Comparison of ENCODE assay signal across 17 cellular contexts in the genomic region with DNA sequence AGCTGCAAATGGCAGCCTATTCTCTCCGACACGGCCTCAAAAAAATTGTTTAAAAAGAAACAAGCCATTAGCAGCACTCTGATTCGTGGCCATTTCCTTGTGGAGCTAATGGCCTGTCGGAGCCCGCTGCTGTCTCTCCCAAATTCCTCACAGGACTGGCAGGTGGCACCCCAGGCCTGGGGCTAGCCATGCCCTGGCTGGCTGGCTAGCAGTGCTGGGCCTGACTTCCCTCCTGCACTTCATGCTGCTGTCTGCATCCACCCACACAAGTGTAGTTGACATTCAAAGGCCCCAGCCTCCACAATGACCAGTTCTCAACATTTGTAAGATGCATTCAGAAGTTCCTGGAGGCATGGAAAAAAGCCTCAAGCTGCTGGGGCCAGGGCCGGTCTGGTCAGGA.
DNase-seq lines count a peak whose midpoint lies in the region; ATAC-seq and TF ChIP-seq lines count a peak whose summit lies in the region.
"Had no signal": no experiment of that assay in that cellular context is flagged by ENCODE, and none has a peak within 500 bp of the region (broad histone marks: within the 10 kb centered on the region; RNA-seq: fewer than 3 reads in every experiment).

No MANE protein-coding gene starts in this region.

- H3K9me3 ChIP-seq in breast epithelium (no peaks in the 10 kb centered on the region), transverse colon (no peaks in the 10 kb centered on the region)
- H3K9me3 ChIP-seq: BLaER1 treated with 17β-estradiol and CSF1 and Interleukin-3, amounts not matched to agents 10 nM and 100 nM; spleen had no signal

- TF ChIP-seq EP300 in transverse colon (IDR thresholded peaks at IDR 0.05; ENCODE audit: low read depth) = no peak

- H3K27ac ChIP-seq in breast epithelium (peak overlapping the region; percentile 18 to 52), transverse colon (peak overlapping the region in 3 of 4 donors; percentile 67 to 79 (median 70))
- H3K27ac ChIP-seq: BLaER1 treated with 17β-estradiol and CSF1 and Interleukin-3, amounts not matched to agents 10 nM and 100 nM; coronary artery; spleen had no signal

- in situ Hi-C loops in transverse colon (cut with MboI; ENCODE audit: low pct_ligation_motif_present in 1 of 4, low pct_unique_long_range_greater_than_20kb in 1 of 4, low sequenced_read_pairs in 3 of 4) = no loop called here

- intact Hi-C loops in Right ventricle myocardium inferior (cut with DNase I) (loop anchor here (2.0 to 10.0 kb wide), 2 partner anchors 61 to 247 kb away; a partner anchor contains a TSS), cardiac septum (cut with DNase I) (loop anchor here (5.0 to 10.0 kb wide), 2 partner anchors 46 to 173 kb away; no protein-coding TSS in a partner anchor), breast epithelium (cut with DNase I; ENCODE audit: low total_unique reads) (no loop called here), transverse colon (cut with DNase I; ENCODE audit: low total_unique reads) (no loop called here), natural killer cell (cut with micrococcal nuclease) (no loop called here)

- H3K4me3 Mint-ChIP-seq in natural killer cell = no peak overlapping the region
- H3K4me3 Mint-ChIP-seq: stimulated activated naive B cell treated with anti-CD40 and anti-IgM and Interleukin-4, amounts not matched to agents 10 μg/mL and 1 μg/mL and 100 μg/mL, for 72 hours had no signal

- no peaks in the 10 kb centered on the region for H3K4me1 Mint-ChIP-seq in natural killer cell
- H3K4me1 Mint-ChIP-seq: stimulated activated naive B cell treated with anti-CD40 and anti-IgM and Interleukin-4, amounts not matched to agents 10 μg/mL and 1 μg/mL and 100 μg/mL, for 72 hours had no signal

- H3K9me3 Mint-ChIP-seq in natural killer cell = no peaks in the 10 kb centered on the region
- H3K9me3 Mint-ChIP-seq: stimulated activated naive B cell treated with anti-CD40 and anti-IgM and Interleukin-4, amounts not matched to agents 10 μg/mL and 1 μg/mL and 100 μg/mL, for 72 hours had no signal

- no peaks in the 10 kb centered on the region for H3K36me3 Mint-ChIP-seq in natural killer cell
- H3K36me3 Mint-ChIP-seq: stimulated activated naive B cell treated with anti-CD40 and anti-IgM and Interleukin-4, amounts not matched to agents 10 μg/mL and 1 μg/mL and 100 μg/mL, for 72 hours had no signal

- H3K36me3 ChIP-seq in breast epithelium (no peaks in the 10 kb centered on the region), transverse colon (no peaks in the 10 kb centered on the region)

- no peaks in the 10 kb centered on the region for H3K27me3 ChIP-seq in breast epithelium
- no peaks in the 10 kb centered on the region for H3K27me3 ChIP-seq in transverse colon
- H3K27me3 ChIP-seq: BLaER1 treated with 17β-estradiol and CSF1 and Interleukin-3, amounts not matched to agents 10 nM and 100 nM; spleen had no signal

- peak; percentile 64 for ATAC-seq in Right ventricle myocardium inferior
- ATAC-seq in natural killer cell = no peak
- no peak for ATAC-seq in HG02938 (IDR thresholded peaks at IDR 0.05; ENCODE audit: unreplicated experiment)

- H3K27ac Mint-ChIP-seq in natural killer cell = no peak overlapping the region
- H3K27ac Mint-ChIP-seq: stimulated activated naive B cell treated with anti-CD40 and anti-IgM and Interleukin-4, amounts not matched to agents 10 μg/mL and 1 μg/mL and 100 μg/mL, for 72 hours had no signal

- whole genome bisulfite sequencing in transverse colon (ENCODE audit: low coverage in 1 of 2), 2 donors = 80 to 84% methylated on average over 1 to 6 of the region's 6 CpGs

- no peak for TF ChIP-seq CTCF in breast epithelium (IDR thresholded peaks at IDR 0.05)
- TF ChIP-seq CTCF in transverse colon (IDR thresholded peaks at IDR 0.05) = no peak
- TF ChIP-seq CTCF in natural killer cell (IDR thresholded peaks at IDR 0.05) = no peak

- DNase-seq in Right ventricle myocardium inferior (ENCODE audit: missing footprints) = no peak
- DNase-seq in cardiac septum (ENCODE audit: low spot score) = no peak
- DNase-seq in breast epithelium (ENCODE audit: low spot score in 2 of 2) = peak; percentile 53 to 56
- peak; percentile 31 for DNase-seq in kidney tubule cell (ENCODE audit: low spot score)
- no peak for DNase-seq in transverse colon
- DNase-seq in activated CD4-positive, alpha-beta T cell treated with anti-CD3 and anti-CD28 coated beads for 48 hours = no peak
- DNase-seq in natural killer cell = no peak
- DNase-seq: activated CD4-positive, alpha-beta T cell treated with anti-CD3 and anti-CD28 coated beads for 1 hour; DMS79 treated with DMSO at 0.1 percent for 48 hours; NCI-H1436; NCI-H226; spleen; stimulated activated naive B cell treated with anti-CD40 and anti-IgM and Interleukin-4, amounts not matched to agents 10 μg/mL and 1 μg/mL and 100 μg/mL, for 72 hours; T-helper 2 cell had no signal

- H3K27me3 Mint-ChIP-seq in natural killer cell (ENCODE audit: low read depth in 2 of 2) = no peaks in the 10 kb centered on the region
- H3K27me3 Mint-ChIP-seq: stimulated activated naive B cell treated with anti-CD40 and anti-IgM and Interleukin-4, amounts not matched to agents 10 μg/mL and 1 μg/mL and 100 μg/mL, for 72 hours had no signal

- H3K4me1 ChIP-seq in breast epithelium (no peaks in the 10 kb centered on the region), transverse colon (peaks cover 0 to 29% (median 9%) of the 10 kb centered on the region in 4 donors)
- H3K4me1 ChIP-seq: BLaER1 treated with 17β-estradiol and CSF1 and Interleukin-3, amounts not matched to agents 10 nM and 100 nM had no signal

- TF ChIP-seq POLR2A in breast epithelium (IDR thresholded peaks at IDR 0.05) (no peak), transverse colon (IDR thresholded peaks at IDR 0.05) (no peak)

- H3K4me3 ChIP-seq in breast epithelium (no peak overlapping the region), transverse colon (no peak overlapping the region)
- H3K4me3 ChIP-seq: BLaER1 treated with 17β-estradiol and CSF1 and Interleukin-3, amounts not matched to agents 10 nM and 100 nM; coronary artery; spleen had no signal

Comparison
In these comparisons a context has a peak if more than half of its experiments do, and no peak if none do; other contexts are left out.
1. DNase-seq: peak in breast epithelium (2 of 2) and kidney tubule cell (single experiment); none in Right ventricle myocardium inferior (single experiment), cardiac septum (single experiment), transverse colon (single experiment), activated CD4-positive, alpha-beta T cell treated with anti-CD3 and anti-CD28 coated beads for 48 hours (single experiment) and natural killer cell (single experiment).
2. intact Hi-C loops: an anchor here in Right ventricle myocardium inferior (2.0 to 10.0 kb wide) and cardiac septum (5.0 to 10.0 kb wide); none called in breast epithelium, transverse colon and natural killer cell.